Comparison of ENCODE assay signal across 10 cellular contexts in the genomic region with DNA sequence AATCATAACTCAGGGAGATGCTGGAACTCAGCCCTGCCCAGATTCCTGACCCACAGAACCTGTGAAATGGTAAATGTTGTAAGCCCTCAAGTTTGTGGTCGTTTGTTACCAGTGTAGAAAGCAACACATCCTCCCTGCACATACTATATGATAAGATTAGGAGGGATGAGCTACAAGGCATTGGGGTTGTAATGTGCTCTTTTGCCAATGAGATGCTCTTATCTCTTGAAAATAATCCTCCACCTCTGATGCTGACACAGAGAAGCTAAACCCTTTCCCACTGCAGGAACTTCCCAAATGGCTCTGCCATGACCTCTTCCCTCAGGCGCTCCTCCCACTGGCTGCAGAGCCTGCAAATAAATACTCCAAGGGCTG. TPM values are rescaled to one million over a fixed set of nuclear protein-coding genes. Genes with fewer than 3 reads are reported as not detected.
DNase-seq lines count a peak whose midpoint lies in the region; ATAC-seq and TF ChIP-seq lines count a peak whose summit lies in the region.
"Had no signal": no experiment of that assay in that cellular context is flagged by ENCODE, and none has a peak within 500 bp of the region (broad histone marks: within the 10 kb centered on the region; RNA-seq: fewer than 3 reads in every experiment).

No MANE protein-coding gene starts in this region.

- H3K27ac ChIP-seq in right lobe of liver (peak overlapping the region; percentile 13 to 47 (median 18)), stomach (peak overlapping the region in 4 of 5 donors; percentile 25 to 78 (median 65))
- H3K27ac ChIP-seq: SJSA1 had no signal

- peaks cover 44% of the 10 kb centered on the region for H3K4me1 Mint-ChIP-seq in activated CD4-positive, alpha-beta T cell treated with anti-CD3 and anti-CD28 coated beads, Interleukin-2, amount 10 ng/mL, durations not matched to agents 24 days and 14 days
- peaks cover 74% of the 10 kb centered on the region for H3K4me1 Mint-ChIP-seq in activated T-helper 17 cell treated with anti-CD3 and anti-CD28 coated beads, Interleukin-2, amount 50 U/mL, for 72 hours

- H3K27ac Mint-ChIP-seq in activated CD4-positive, alpha-beta T cell treated with anti-CD3 and anti-CD28 coated beads, Interleukin-2, amount 10 ng/mL, durations not matched to agents 24 days and 14 days, result peak overlapping the region; percentile 77
- H3K27ac Mint-ChIP-seq in activated T-helper 17 cell treated with anti-CD3 and anti-CD28 coated beads, Interleukin-2, amount 50 U/mL, for 72 hours, result peak overlapping the region; percentile 93

- H3K27me3 ChIP-seq in right lobe of liver (no peaks in the 10 kb centered on the region), stomach (no peaks in the 10 kb centered on the region)
- H3K27me3 ChIP-seq: SJSA1 had no signal

- TF ChIP-seq POLR2A in right lobe of liver (IDR thresholded peaks at IDR 0.05) (no peak), stomach (IDR thresholded peaks at IDR 0.05) (no peak)

- H3K9me3 ChIP-seq in right lobe of liver (no peaks in the 10 kb centered on the region), stomach (no peaks in the 10 kb centered on the region)
- H3K9me3 ChIP-seq: SJSA1 had no signal

- no peak for TF ChIP-seq EP300 in stomach (IDR thresholded peaks at IDR 0.05)

- peak overlapping the region; percentile 9 for H3K4me3 Mint-ChIP-seq in activated CD4-positive, alpha-beta T cell treated with anti-CD3 and anti-CD28 coated beads, Interleukin-2, amount 10 ng/mL, durations not matched to agents 24 days and 14 days
- peak overlapping the region; percentile 81 for H3K4me3 Mint-ChIP-seq in activated T-helper 17 cell treated with anti-CD3 and anti-CD28 coated beads, Interleukin-2, amount 50 U/mL, for 72 hours

- no peak for ATAC-seq in activated T-helper 17 cell treated with anti-CD3 and anti-CD28 coated beads, Interleukin-2, amount 50 U/mL, for 72 hours (replicated peaks)
- ATAC-seq in right lobe of liver (no peak), GM19397 (IDR thresholded peaks at IDR 0.05; ENCODE audit: unreplicated experiment) (no peak), HG03460 (IDR thresholded peaks at IDR 0.05; ENCODE audit: unreplicated experiment) (no peak)

- DNase-seq in activated CD4-positive, alpha-beta T cell treated with anti-CD3 and anti-CD28 coated beads, Interleukin-2, amount 10 ng/mL, durations not matched to agents 24 days and 14 days, result no peak
- DNase-seq in activated CD4-positive, alpha-beta T cell treated with anti-CD3 and anti-CD28 coated beads for 48 hours, result no peak
- no peak for DNase-seq in right lobe of liver
- DNase-seq in stomach, result no peak
- no peak for DNase-seq in HK-2 (ENCODE audit: unreplicated experiment)
- DNase-seq: cerebellar nuclear complex had no signal

- no peaks in the 10 kb centered on the region for H3K36me3 ChIP-seq in right lobe of liver
- peaks cover 7 to 23% (median 18%) of the 10 kb centered on the region in 4 donors for H3K36me3 ChIP-seq in stomach

- H3K4me1 ChIP-seq in right lobe of liver, result no peaks in the 10 kb centered on the region
- peaks cover 27 to 94% (median 53%) of the 10 kb centered on the region in 4 donors for H3K4me1 ChIP-seq in stomach

- H3K9me3 Mint-ChIP-seq in activated CD4-positive, alpha-beta T cell treated with anti-CD3 and anti-CD28 coated beads, Interleukin-2, amount 10 ng/mL, durations not matched to agents 24 days and 14 days, result peaks cover 18% of the 10 kb centered on the region
- H3K9me3 Mint-ChIP-seq in activated T-helper 17 cell treated with anti-CD3 and anti-CD28 coated beads, Interleukin-2, amount 50 U/mL, for 72 hours, result no peaks in the 10 kb centered on the region

- 83% methylated on average over 2 of the region's 2 CpGs for WGBS in right lobe of liver (ENCODE audit: insufficient coverage, low coverage, low lambda C conversion rate, missing lambda C conversion rate)
- 78 to 91% (median 85%) methylated on average over 2 of the region's 2 CpGs for WGBS in stomach, 5 donors

- H3K27me3 Mint-ChIP-seq in activated CD4-positive, alpha-beta T cell treated with anti-CD3 and anti-CD28 coated beads, Interleukin-2, amount 10 ng/mL, durations not matched to agents 24 days and 14 days, result no peaks in the 10 kb centered on the region
- no peaks in the 10 kb centered on the region for H3K27me3 Mint-ChIP-seq in activated T-helper 17 cell treated with anti-CD3 and anti-CD28 coated beads, Interleukin-2, amount 50 U/mL, for 72 hours

- peaks cover 58% of the 10 kb centered on the region for H3K36me3 Mint-ChIP-seq in activated CD4-positive, alpha-beta T cell treated with anti-CD3 and anti-CD28 coated beads, Interleukin-2, amount 10 ng/mL, durations not matched to agents 24 days and 14 days (ENCODE audit: low read depth)
- peaks cover 96% of the 10 kb centered on the region for H3K36me3 Mint-ChIP-seq in activated T-helper 17 cell treated with anti-CD3 and anti-CD28 coated beads, Interleukin-2, amount 50 U/mL, for 72 hours (ENCODE audit: low read depth)

- TF ChIP-seq CTCF in right lobe of liver (IDR thresholded peaks at IDR 0.05) (no peak), stomach (IDR thresholded peaks at IDR 0.05) (no peak)

- H3K4me3 ChIP-seq in right lobe of liver (no peak overlapping the region), stomach (no peak overlapping the region)
- H3K4me3 ChIP-seq: SJSA1 had no signal

- intact Hi-C loops in activated CD4-positive, alpha-beta T cell treated with anti-CD3 and anti-CD28 coated beads, Interleukin-2, amount 10 ng/mL, durations not matched to agents 24 days and 14 days (cut with micrococcal nuclease), result no loop called here
- intact Hi-C loops in right lobe of liver (cut with DNase I) (no loop called here), stomach (cut with DNase I; ENCODE audit: low total_unique reads) (no loop called here)

RNA-seq across cellular contexts. Expression of gene CDC42EP3, which starts 23.5 kb away (rescaled TPM):
- 10.9 and 12.8 TPM in 2 replicates for total RNA-seq in activated CD4-positive, alpha-beta T cell treated with anti-CD3 and anti-CD28 coated beads, Interleukin-2, amount 10 ng/mL, durations not matched to agents 24 days and 14 days
- 10 to 100 TPM; 33.5 to 40.9 TPM for total RNA-seq in activated T-helper 17 cell treated with anti-CD3 and anti-CD28 coated beads, Interleukin-2, amount 50 U/mL, for 72 hours
- 1 to 10 TPM; 3.4 to 8.4 (median 6.0) TPM for total RNA-seq in right lobe of liver
- total RNA-seq in stomach, result 10 to 100 TPM; 16.2 to 89.7 (median 26.3) TPM
- polyA plus RNA-seq in stomach, result 1 to 10 TPM; 6.7 to 8.9 (median 6.7) TPM
